Comparison of ENCODE assay signal across 1 cellular context in genomic region chr20:23920936-23921335, GRCh38.
TF ChIP-seq lines count a peak whose summit lies in the region.

No MANE protein-coding gene starts in this region.

TF ChIP-seq in SK-N-SH treated with all-trans-retinoic acid at 6 μM for 48 hours, 23 proteins besides CTCF, POLR2A, EP300 and RAD21 (continued from another document):
- TF ChIP-seq ZFP30 (CRISPR knock-in tag; IDR thresholded peaks at IDR 0.05) (no peak), ESRRG (CRISPR knock-in tag; IDR thresholded peaks at IDR 0.05) (no peak)
